ENCODE assay signal across 14 cellular contexts in genomic region chr4:96016615-96017299, GRCh38.
DNase-seq lines count a peak whose midpoint lies in the region; ATAC-seq and TF ChIP-seq lines count a peak whose summit lies in the region.
"Had no signal": no experiment of that assay in that cellular context is flagged by ENCODE, and none has a peak within 500 bp of the region (broad histone marks: within the 10 kb centered on the region; RNA-seq: fewer than 3 reads in every experiment).

No MANE protein-coding gene starts in this region.

- no peak overlapping the region for H3K23ac ChIP-seq in mesenchymal stem cell (ENCODE audit: low read length in 2 of 2)

- H2AK5ac ChIP-seq in mesenchymal stem cell (ENCODE audit: low read length, severe bottlenecking): no peak overlapping the region

- H2AFZ ChIP-seq in mesenchymal stem cell (ENCODE audit: low read depth, low read length): no peak overlapping the region

- POLR2A ChIA-PET in RWPE1 (lab: Yijun Ruan, JAX; ENCODE audit: low non-redundant PET): no interaction called here

- H3K4me2 ChIP-seq in mesenchymal stem cell (ENCODE audit: low read length, poor library complexity, severe bottlenecking): no peak overlapping the region

- H3K4me1 ChIP-seq in mesenchymal stem cell (ENCODE audit: control insufficient read depth, insufficient read depth, low read depth, low read length): no peaks in the 10 kb centered on the region
- H3K4me1 ChIP-seq: body of pancreas had no signal

- H4K8ac ChIP-seq in mesenchymal stem cell (ENCODE audit: low read length): no peak overlapping the region

- peak; percentile 92 for ATAC-seq in GM18858 (IDR thresholded peaks at IDR 0.05; ENCODE audit: unreplicated experiment)
- ATAC-seq in HG02884 (IDR thresholded peaks at IDR 0.05; ENCODE audit: unreplicated experiment): peak; percentile 94
- no peak for ATAC-seq in esophagus mucosa
- no peak for ATAC-seq in left lobe of liver
- ATAC-seq: body of pancreas, HCT116 had no signal

- H2BK120ac ChIP-seq in mesenchymal stem cell (ENCODE audit: low read depth, low read length): no peak overlapping the region

- no peak overlapping the region for H3K4me3 ChIP-seq in mesenchymal stem cell (ENCODE audit: insufficient read depth in 1 of 2, low read depth in 1 of 2, low read length in 2 of 2)
- H3K4me3 ChIP-seq: body of pancreas, SK-N-MC had no signal

- no peaks in the 10 kb centered on the region for H3K27me3 ChIP-seq in mesenchymal stem cell (ENCODE audit: control insufficient read depth in 1 of 2, insufficient read depth in 1 of 2, low read length in 2 of 2)
- H3K27me3 ChIP-seq: body of pancreas had no signal

- CTCF ChIA-PET in RWPE1 (lab: Yijun Ruan, JAX): no interaction called here

- H3K18ac ChIP-seq in mesenchymal stem cell (ENCODE audit: low read depth in 1 of 2, low read length in 2 of 2): no peak overlapping the region

- H2BK12ac ChIP-seq in mesenchymal stem cell (ENCODE audit: low read length in 2 of 2): no peak overlapping the region

- no peaks in the 10 kb centered on the region for H3K79me1 ChIP-seq in mesenchymal stem cell (replicated peaks; ENCODE audit: low read length, poor library complexity, severe bottlenecking)

- H3K27ac ChIP-seq in RWPE1 (no peak overlapping the region), mesenchymal stem cell (ENCODE audit: low read length, poor library complexity, severe bottlenecking) (no peak overlapping the region)
- H3K27ac ChIP-seq: body of pancreas, SK-N-MC had no signal

- H3K4ac ChIP-seq in mesenchymal stem cell (ENCODE audit: low read depth in 1 of 2, low read length in 2 of 2): no peak overlapping the region

- no peak overlapping the region for H2BK15ac ChIP-seq in mesenchymal stem cell (ENCODE audit: low read depth, poor library complexity, severe bottlenecking)

- 72% methylated on average over 3 of the region's 4 CpGs for WGBS in mesenchymal stem cell

- H2BK5ac ChIP-seq in mesenchymal stem cell (ENCODE audit: low read depth, low read length, poor library complexity, severe bottlenecking): no peak overlapping the region

- no peak overlapping the region for H3K9ac ChIP-seq in mesenchymal stem cell (ENCODE audit: low read length)

- no peak overlapping the region for H3K14ac ChIP-seq in mesenchymal stem cell (ENCODE audit: low read length in 2 of 2)

- no peak for TF ChIP-seq CTCF in RWPE1 (conservative IDR thresholded peaks at IDR 0.05; ENCODE audit: low read depth)

- H3K9me3 ChIP-seq in mesenchymal stem cell (ENCODE audit: control insufficient read depth, low read length): no peaks in the 10 kb centered on the region
- H3K9me3 ChIP-seq: body of pancreas had no signal

- peak; percentile 36 for DNase-seq in RWPE1 (ENCODE audit: low spot score)
- DNase-seq in mesenchymal stem cell: peak; percentile 54
- DNase-seq in left lobe of liver (ENCODE audit: low spot score): no peak
- no peak for DNase-seq in NOMO-1 (lab: John Stamatoyannopoulos, UW; ENCODE audit: unreplicated experiment in 2 of 2)
- DNase-seq in CD1c-positive myeloid dendritic cell (ENCODE audit: extremely low spot score): no peak
- DNase-seq: body of pancreas; foreskin melanocyte; NCI-H345; stimulated activated naive B cell treated with anti-CD40 and anti-IgM and Interleukin-4, amounts not matched to agents 10 μg/mL and 1 μg/mL and 100 μg/mL, for 72 hours had no signal

- no peaks in the 10 kb centered on the region for H3K36me3 ChIP-seq in mesenchymal stem cell (ENCODE audit: control insufficient read depth in 1 of 2, insufficient read depth in 2 of 2, low read depth in 1 of 2, low read length in 2 of 2)

- H4K91ac ChIP-seq in mesenchymal stem cell (ENCODE audit: low read length): no peak overlapping the region

Comparison
In these comparisons a context has a peak if more than half of its experiments do, and no peak if none do; other contexts are left out.
1. ATAC-seq: peak in GM18858 (single experiment) and HG02884 (single experiment); none in esophagus mucosa (single experiment) and left lobe of liver (single experiment).
2. DNase-seq: peak in RWPE1 (single experiment) and mesenchymal stem cell (single experiment); none in left lobe of liver (single experiment), NOMO-1 (0 of 2) and CD1c-positive myeloid dendritic cell (single experiment).